ENCODE assay signal across 8 cellular contexts in genomic region chr5:139293504-139294371, GRCh38. TPM values are rescaled to one million over a fixed set of nuclear protein-coding genes. Genes with fewer than 3 reads are reported as not detected.
DNase-seq lines count a peak whose midpoint lies in the region; ATAC-seq and TF ChIP-seq lines count a peak whose summit lies in the region.

TSS of gene MATR3 (plus strand) at chr5:139293740. CDS start at chr5:139307416, 13,676 bp downstream.

- H3K36me3 ChIP-seq in SU-DHL-6 (ENCODE audit: low read length) (peaks cover 9% of the 10 kb centered on the region), ovary (no peaks in the 10 kb centered on the region), thyroid gland (no peaks in the 10 kb centered on the region)

- peak within 1 kb of the TSS; percentile 75 for H2AFZ ChIP-seq in SU-DHL-6 (ENCODE audit: low read depth, low read length, severe bottlenecking)

- peak within 1 kb of the TSS; percentile 82 for H3K4me3 ChIP-seq in SU-DHL-6 (ENCODE audit: insufficient read depth, low read length, poor library complexity, severe bottlenecking)
- peak within 1 kb of the TSS; percentile 95 for H3K4me3 ChIP-seq in ovary
- peak within 1 kb of the TSS; percentile 59 to 94 (median 65) for H3K4me3 ChIP-seq in thyroid gland (replicated peaks in 1 of 3)

- peak within 1 kb of the TSS; percentile 96 for H3K27ac Mint-ChIP-seq in activated naive CD8-positive, alpha-beta T cell treated with anti-CD3 and anti-CD28 coated beads, Interleukin-2, amount 10 ng/mL, durations not matched to agents 7 days and 5 days

- CTCF ChIA-PET in GM10248 (lab: Yijun Ruan, JAX), result interaction anchor here (0.7 to 2.7 kb wide), 8 partner anchors 11 to 943 kb away, joined by 3 to 8 read pairs (median 4); no protein-coding TSS in a partner anchor

- no peaks in the 10 kb centered on the region for H3K9me2 ChIP-seq in SU-DHL-6 (replicated peaks; ENCODE audit: insufficient read depth, low read length)

- H3K27ac ChIP-seq in SU-DHL-6 (ENCODE audit: low read depth, low read length) (peak within 1 kb of the TSS; percentile 85), ovary (peak within 1 kb of the TSS; percentile 95 to 100), thyroid gland (peak within 1 kb of the TSS; percentile 99 to 100 (median 100))

- peaks cover 40% of the 10 kb centered on the region for H3F3A ChIP-seq in SU-DHL-6 (ENCODE audit: insufficient read depth)

- H3K4me2 ChIP-seq in SU-DHL-6 (ENCODE audit: low read depth, low read length, poor library complexity, severe bottlenecking), result peak within 1 kb of the TSS; percentile 98

- TF ChIP-seq CTCF in GM10248 (IDR thresholded peaks at IDR 0.05; ENCODE audit: control extremely low read depth, extremely low read depth, low read depth, missing control alignments), result no peak
- TF ChIP-seq CTCF in SU-DHL-6 (IDR thresholded peaks at IDR 0.05; ENCODE audit: insufficient read depth, low read length, poor library complexity, severe bottlenecking), result no peak
- TF ChIP-seq CTCF in ovary (IDR thresholded peaks at IDR 0.05), result peak in 2 of 3 donors; percentile 6 to 40
- peak in 1 of 6 experiments; percentile 5 for TF ChIP-seq CTCF in thyroid gland (IDR thresholded peaks at IDR 0.05)

- 0% methylated on average over 72 to 88 of the region's 88 CpGs for WGBS in ovary, 3 donors
- WGBS in thyroid gland, 2 donors, result 0 to 1% methylated on average over 14 to 45 of the region's 88 CpGs

- TF ChIP-seq POLR2A in ovary (IDR thresholded peaks at IDR 0.05) (peak; percentile 98), thyroid gland (IDR thresholded peaks at IDR 0.05) (peak; percentile 89 to 97)

- H3K4me1 ChIP-seq in ovary (ENCODE audit: insufficient read depth), result peaks cover 10% of the 10 kb centered on the region
- peaks cover 36 to 37% of the 10 kb centered on the region in 2 donors for H3K4me1 ChIP-seq in thyroid gland

- POLR2A ChIA-PET in GM10248 (lab: Yijun Ruan, JAX), result interaction anchor here (0.6 to 2.2 kb wide), 13 partner anchors 9 to 845 kb away, joined by 3 to 13 read pairs (median 4); no protein-coding TSS in a partner anchor
- POLR2A ChIA-PET in activated naive CD8-positive, alpha-beta T cell treated with anti-CD3 and anti-CD28 coated beads, Interleukin-2, amount 10 ng/mL, durations not matched to agents 7 days and 5 days (lab: Charles Lee), result interaction anchor here (0.5 to 2.5 kb wide), 28 partner anchors 10 to 829 kb away, joined by 3 to 52 read pairs (median 4); partner anchors contain the start of genes EGR1, ETF1, MZB1 and PAIP2

- DNase-seq in GM10248 (ENCODE audit: extremely low spot score) (peak; percentile 94), NCI-H128 (lab: John Stamatoyannopoulos, UW; ENCODE audit: unreplicated experiment) (peak; percentile 79), head of caudate nucleus (peak; percentile 86 to 98 (median 94)), ovary (peak; percentile 96 to 98 (median 97)), thyroid gland (peak; percentile 95 to 96)
- peak; percentile 92 for DNase-seq in activated naive CD8-positive, alpha-beta T cell treated with anti-CD3 and anti-CD28 coated beads, Interleukin-2, amount 10 ng/mL, durations not matched to agents 7 days and 5 days

- no peaks in the 10 kb centered on the region for H3K9me3 Mint-ChIP-seq in activated naive CD8-positive, alpha-beta T cell treated with anti-CD3 and anti-CD28 coated beads, Interleukin-2, amount 10 ng/mL, durations not matched to agents 7 days and 5 days

- H3K79me2 ChIP-seq in SU-DHL-6 (ENCODE audit: insufficient read depth, low read length), result peaks cover 57% of the 10 kb centered on the region

- peak; percentile 51 for TF ChIP-seq EP300 in ovary (IDR thresholded peaks at IDR 0.05)

- intact Hi-C loops in head of caudate nucleus (cut with DNase I), result loop anchor here (2.0 kb wide), 1 partner anchor 49 kb away; no protein-coding TSS in a partner anchor
- intact Hi-C loops in ovary (cut with DNase I), result loop anchor here in 1 of 4 donors (5.0 kb wide), 1 partner anchor 49 kb away; the partner anchor contains the start of gene PAIP2
- intact Hi-C loops in thyroid gland (cut with DNase I), result loop anchor here (5.0 kb wide), 1 partner anchor 49 kb away; the partner anchor contains the start of gene PAIP2

- H3K9ac ChIP-seq in SU-DHL-6 (ENCODE audit: low read length), result peak within 1 kb of the TSS; percentile 97

- peaks cover 32% of the 10 kb centered on the region for H3K4me1 Mint-ChIP-seq in activated naive CD8-positive, alpha-beta T cell treated with anti-CD3 and anti-CD28 coated beads, Interleukin-2, amount 10 ng/mL, durations not matched to agents 7 days and 5 days

- peaks cover 12% of the 10 kb centered on the region for H3K36me3 Mint-ChIP-seq in activated naive CD8-positive, alpha-beta T cell treated with anti-CD3 and anti-CD28 coated beads, Interleukin-2, amount 10 ng/mL, durations not matched to agents 7 days and 5 days

- H3K4me3 Mint-ChIP-seq in activated naive CD8-positive, alpha-beta T cell treated with anti-CD3 and anti-CD28 coated beads, Interleukin-2, amount 10 ng/mL, durations not matched to agents 7 days and 5 days, result peak within 1 kb of the TSS; percentile 94

- H3K27me3 ChIP-seq in SU-DHL-6 (ENCODE audit: low read length) (no peaks in the 10 kb centered on the region), ovary (no peaks in the 10 kb centered on the region), thyroid gland (no peaks in the 10 kb centered on the region)

- no peaks in the 10 kb centered on the region for H3K9me3 ChIP-seq in SU-DHL-6 (ENCODE audit: insufficient read depth, low read length)
- H3K9me3 ChIP-seq in ovary, result no peaks in the 10 kb centered on the region
- H3K9me3 ChIP-seq in thyroid gland, result no peaks in the 10 kb centered on the region

- H3K27me3 Mint-ChIP-seq in activated naive CD8-positive, alpha-beta T cell treated with anti-CD3 and anti-CD28 coated beads, Interleukin-2, amount 10 ng/mL, durations not matched to agents 7 days and 5 days, result no peaks in the 10 kb centered on the region

- peak; percentile 80 for ATAC-seq in HG02642 (IDR thresholded peaks at IDR 0.05; ENCODE audit: poor library complexity, unreplicated experiment)
- ATAC-seq in activated naive CD8-positive, alpha-beta T cell treated with anti-CD3 and anti-CD28 coated beads, Interleukin-2, amount 10 ng/mL, durations not matched to agents 7 days and 5 days (ENCODE audit: low read depth), result peak; percentile 85

- H4K20me1 ChIP-seq in SU-DHL-6 (ENCODE audit: low read depth, low read length), result peaks cover 36% of the 10 kb centered on the region

RNA-seq across cellular contexts. Expression of gene MATR3, which starts in this region (rescaled TPM):
- total RNA-seq in activated naive CD8-positive, alpha-beta T cell treated with anti-CD3 and anti-CD28 coated beads, Interleukin-2, amount 10 ng/mL, durations not matched to agents 7 days and 5 days, result 100 to 1,000 TPM; 174 to 183 TPM
- 100 to 1,000 TPM; 184 to 297 (median 227) TPM for total RNA-seq in ovary
- polyA plus RNA-seq in ovary, result 100 to 1,000 TPM; 174 to 222 TPM
- 100 to 1,000 TPM; 343 to 366 (median 354) TPM for total RNA-seq in thyroid gland

Comparison
In these comparisons a context has a peak if more than half of its experiments do, and no peak if none do; other contexts are left out.
1. Peak in every context shown above with its lines: DNase-seq, ATAC-seq, H3K4me3 ChIP-seq and H3K27ac ChIP-seq.
2. CTCF ChIP-seq: peak in ovary (2 of 3); none in GM10248 (single experiment) and SU-DHL-6 (single experiment).